In genomic region chr17:2074919-2075318, GRCh38 we compare ENCODE assay signal across 16 cellular contexts. TPM values are rescaled to one million over a fixed set of nuclear protein-coding genes. Genes with fewer than 3 reads are reported as not detected.
DNase-seq lines count a peak whose midpoint lies in the region; ATAC-seq and TF ChIP-seq lines count a peak whose summit lies in the region.
"Had no signal": no experiment of that assay in that cellular context is flagged by ENCODE, and none has a peak within 500 bp of the region (broad histone marks: within the 10 kb centered on the region; RNA-seq: fewer than 3 reads in every experiment).

No MANE protein-coding gene starts in this region.

- no peaks in the 10 kb centered on the region for H3K27me3 ChIP-seq in right atrium auricular region
- H3K27me3 ChIP-seq in prostate gland (replicated peaks; ENCODE audit: insufficient read depth) = no peaks in the 10 kb centered on the region
- H3K27me3 ChIP-seq in transverse colon = no peaks in the 10 kb centered on the region

- no peak for ATAC-seq in HG02938 (IDR thresholded peaks at IDR 0.05; ENCODE audit: unreplicated experiment)
- no peak for ATAC-seq in HG02678 (IDR thresholded peaks at IDR 0.05; ENCODE audit: unreplicated experiment)

- H3K36me3 ChIP-seq in right atrium auricular region = peaks cover 9% of the 10 kb centered on the region
- peaks cover 0 to 2% of the 10 kb centered on the region in 2 donors for H3K36me3 ChIP-seq in prostate gland
- peaks cover 0 to 4% (median 0%) of the 10 kb centered on the region in 4 donors for H3K36me3 ChIP-seq in transverse colon

- intact Hi-C loops in prostate gland (cut with DNase I) (no loop called here), transverse colon (cut with DNase I; ENCODE audit: low total_unique reads) (no loop called here)

- H3K4me1 ChIP-seq in right atrium auricular region = peaks cover 0 to 62% of the 10 kb centered on the region in 2 donors
- H3K4me1 ChIP-seq in prostate gland (replicated peaks) = peaks cover 2% of the 10 kb centered on the region
- peaks cover 0 to 38% (median 20%) of the 10 kb centered on the region in 4 donors for H3K4me1 ChIP-seq in transverse colon

- DNase-seq in right atrium auricular region (ENCODE audit: low spot score) (no peak), prostate gland (ENCODE audit: low spot score) (no peak), transverse colon (no peak), dermis blood vessel endothelial cell (no peak)
- DNase-seq: activated CD8-positive, alpha-beta memory T cell treated with anti-CD3 and anti-CD28 coated beads, Interleukin-2, amount 50 U/mL, for 48 hours; activated gamma-delta T cell treated with Interleukin-2 at 50 U/mL for 16 hours; amniotic stem cell; NCI-H2029 treated with DMSO at 0.1 percent for 48 hours; NCI-H446; NK-92 treated with Interleukin-12 subunit alpha and Interleukin-12 subunit beta, amount 100 ng/mL, for 24 hours; nucleus accumbens; small intestine; stimulated activated CD4-positive, alpha-beta T cell treated with anti-CD3 and anti-CD28 coated beads, Interleukin-4, amount 100 ng/mL, for 4 hours had no signal

- TF ChIP-seq EP300 in transverse colon (IDR thresholded peaks at IDR 0.05; ENCODE audit: low read depth) = no peak

- H3K9me3 ChIP-seq in right atrium auricular region = no peaks in the 10 kb centered on the region
- no peaks in the 10 kb centered on the region for H3K9me3 ChIP-seq in prostate gland
- no peaks in the 10 kb centered on the region for H3K9me3 ChIP-seq in transverse colon

- in situ Hi-C loops in transverse colon (cut with MboI; ENCODE audit: low pct_ligation_motif_present in 1 of 4, low pct_unique_long_range_greater_than_20kb in 1 of 4, low sequenced_read_pairs in 3 of 4) = loop anchor here in 1 of 4 donors (25.0 kb wide), 1 partner anchor 87 kb away; no protein-coding TSS in a partner anchor

- TF ChIP-seq POLR2A in prostate gland (IDR thresholded peaks at IDR 0.05) (no peak), transverse colon (IDR thresholded peaks at IDR 0.05) (no peak)

- no peak overlapping the region for H3K4me3 ChIP-seq in right atrium auricular region
- H3K4me3 ChIP-seq in prostate gland = no peak overlapping the region
- no peak overlapping the region for H3K4me3 ChIP-seq in transverse colon

- TF ChIP-seq CTCF in right atrium auricular region (IDR thresholded peaks at IDR 0.05) (no peak), prostate gland (IDR thresholded peaks at IDR 0.05) (no peak), transverse colon (IDR thresholded peaks at IDR 0.05) (no peak)

- H3K27ac ChIP-seq in right atrium auricular region (peak overlapping the region; percentile 49 to 69), prostate gland (peak overlapping the region; percentile 10 to 42), transverse colon (peak overlapping the region; percentile 45 to 78 (median 68))

- 83% methylated on average over 10 of the region's 10 CpGs for WGBS in prostate gland
- 84 to 100% methylated on average over 1 to 6 of the region's 10 CpGs for WGBS in transverse colon (ENCODE audit: low coverage in 1 of 2), 2 donors

TF ChIP-seq in PFSK-1, 5 proteins besides CTCF, POLR2A, EP300 and RAD21:
- TF ChIP-seq POLR2AphosphoS5 (IDR thresholded peaks at IDR 0.05; ENCODE audit: low read depth, low read length) = 0 out of 2 replicates have a peak, but pooled peaks have one; percentile 3
- TF ChIP-seq, protein P1, sequence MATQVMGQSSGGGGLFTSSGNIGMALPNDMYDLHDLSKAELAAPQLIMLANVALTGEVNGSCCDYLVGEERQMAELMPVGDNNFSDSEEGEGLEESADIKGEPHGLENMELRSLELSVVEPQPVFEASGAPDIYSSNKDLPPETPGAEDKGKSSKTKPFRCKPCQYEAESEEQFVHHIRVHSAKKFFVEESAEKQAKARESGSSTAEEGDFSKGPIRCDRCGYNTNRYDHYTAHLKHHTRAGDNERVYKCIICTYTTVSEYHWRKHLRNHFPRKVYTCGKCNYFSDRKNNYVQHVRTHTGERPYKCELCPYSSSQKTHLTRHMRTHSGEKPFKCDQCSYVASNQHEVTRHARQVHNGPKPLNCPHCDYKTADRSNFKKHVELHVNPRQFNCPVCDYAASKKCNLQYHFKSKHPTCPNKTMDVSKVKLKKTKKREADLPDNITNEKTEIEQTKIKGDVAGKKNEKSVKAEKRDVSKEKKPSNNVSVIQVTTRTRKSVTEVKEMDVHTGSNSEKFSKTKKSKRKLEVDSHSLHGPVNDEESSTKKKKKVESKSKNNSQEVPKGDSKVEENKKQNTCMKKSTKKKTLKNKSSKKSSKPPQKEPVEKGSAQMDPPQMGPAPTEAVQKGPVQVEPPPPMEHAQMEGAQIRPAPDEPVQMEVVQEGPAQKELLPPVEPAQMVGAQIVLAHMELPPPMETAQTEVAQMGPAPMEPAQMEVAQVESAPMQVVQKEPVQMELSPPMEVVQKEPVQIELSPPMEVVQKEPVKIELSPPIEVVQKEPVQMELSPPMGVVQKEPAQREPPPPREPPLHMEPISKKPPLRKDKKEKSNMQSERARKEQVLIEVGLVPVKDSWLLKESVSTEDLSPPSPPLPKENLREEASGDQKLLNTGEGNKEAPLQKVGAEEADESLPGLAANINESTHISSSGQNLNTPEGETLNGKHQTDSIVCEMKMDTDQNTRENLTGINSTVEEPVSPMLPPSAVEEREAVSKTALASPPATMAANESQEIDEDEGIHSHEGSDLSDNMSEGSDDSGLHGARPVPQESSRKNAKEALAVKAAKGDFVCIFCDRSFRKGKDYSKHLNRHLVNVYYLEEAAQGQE (IDR thresholded peaks at IDR 0.05; ENCODE audit: insufficient read depth in 1 of 2, low read depth in 2 of 2, low read length in 2 of 2) = no peak

RNA-seq across cellular contexts. Expression of gene HIC1, which starts 20.0 kb away (rescaled TPM):
- 49.7 TPM for polyA plus RNA-seq in PFSK-1 (2012; ENCODE audit: insufficient read length, low read depth)
- total RNA-seq in right atrium auricular region = 10 to 100 TPM; 15.5 to 18.0 TPM
- 10 to 100 TPM; 20.5 to 33.1 TPM for total RNA-seq in prostate gland
- total RNA-seq in transverse colon = 10 to 100 TPM in 2 of 4 donors, 1 to 10 TPM in 2; 9.1 to 32.5 (median 14.7) TPM
- 117 and 120 TPM in 2 replicates for total RNA-seq in dermis blood vessel endothelial cell

RNA-seq across cellular contexts. Expression of gene OVCA2, which starts 33.1 kb away (rescaled TPM):
- polyA plus RNA-seq in PFSK-1 (2012; ENCODE audit: insufficient read length, low read depth) = 53.8 TPM
- 10 to 100 TPM; 29.6 to 31.7 TPM for total RNA-seq in right atrium auricular region
- 10 to 100 TPM; 52.2 to 57.5 TPM for total RNA-seq in prostate gland
- total RNA-seq in transverse colon = 10 to 100 TPM in 3 of 4 donors, 1 to 10 TPM in 1; 5.4 to 73.3 (median 36.9) TPM
- 43.5 and 77.1 TPM in 2 replicates for total RNA-seq in dermis blood vessel endothelial cell

RNA-seq across cellular contexts. Expression of gene DPH1, which starts 45.0 kb away (rescaled TPM):
- polyA plus RNA-seq in PFSK-1 (2012; ENCODE audit: insufficient read length, low read depth) = 92.9 TPM
- total RNA-seq in right atrium auricular region = 10 to 100 TPM; 17.2 to 21.6 TPM
- 10 to 100 TPM; 61.4 to 84.1 TPM for total RNA-seq in prostate gland
- total RNA-seq in transverse colon = 10 to 100 TPM; 32.4 to 88.8 (median 58.9) TPM
- total RNA-seq in dermis blood vessel endothelial cell = 18.4 and 25.7 TPM in 2 replicates

RNA-seq across cellular contexts. Expression of gene RTN4RL1, which starts 49.8 kb away (rescaled TPM):
- polyA plus RNA-seq in PFSK-1 (2012; ENCODE audit: insufficient read length, low read depth) = 0.28 TPM
- total RNA-seq in right atrium auricular region = 1 to 10 TPM; 1.8 to 5.0 TPM
- 10 to 100 TPM in 1 of 2 donors, 1 to 10 TPM in 1; 8.3 to 21.5 TPM for total RNA-seq in prostate gland
- under 1 TPM in 3 of 4 donors, not detected in 1; 0.27 to 0.60 (median 0.48) TPM for total RNA-seq in transverse colon
- 0.51 and 0.60 TPM in 2 replicates for total RNA-seq in dermis blood vessel endothelial cell
